Comparison of ENCODE assay signal across 8 cellular contexts in genomic region chr12:124720687-124721500, GRCh38.
DNase-seq lines count a peak whose midpoint lies in the region; ATAC-seq and TF ChIP-seq lines count a peak whose summit lies in the region.

No MANE protein-coding gene starts in this region.

- CTCF ChIA-PET in PC-9 (lab: Charles Lee), result no interaction called here
- CTCF ChIA-PET in activated CD8-positive, alpha-beta T cell treated with anti-CD3 and anti-CD28 coated beads for 36 hours (lab: Charles Lee), result interaction anchor here (1.2 to 1.3 kb wide), 2 partner anchors 10 to 41 kb away, joined by 3 read pairs; no protein-coding TSS in a partner anchor

- no peaks in the 10 kb centered on the region for H3K36me3 Mint-ChIP-seq in activated CD8-positive, alpha-beta T cell treated with anti-CD3 and anti-CD28 coated beads for 36 hours (ENCODE audit: low read depth)

- no peak overlapping the region for H3K27ac Mint-ChIP-seq in activated CD8-positive, alpha-beta T cell treated with anti-CD3 and anti-CD28 coated beads for 36 hours

- no peaks in the 10 kb centered on the region for H3K27me3 Mint-ChIP-seq in activated CD8-positive, alpha-beta T cell treated with anti-CD3 and anti-CD28 coated beads for 36 hours

- no peaks in the 10 kb centered on the region for H4K20me1 ChIP-seq in PC-9 (ENCODE audit: insufficient read depth)

- H3K27ac ChIP-seq in PC-9, result peak overlapping the region; percentile 75

- peaks cover 35% of the 10 kb centered on the region for H3F3A ChIP-seq in PC-9 (ENCODE audit: insufficient read depth, low read depth)

- H2AFZ ChIP-seq in PC-9, result 0 out of 2 replicates have a peak overlapping the region, but pooled peaks have one; percentile 50

- DNase-seq in PC-9 (no peak), glomerular endothelial cell (ENCODE audit: extremely low read depth, low read depth, low spot score) (peak; percentile 69), skeletal muscle cell (ENCODE audit: low read depth) (peak; percentile 87), erythroblast (lab: John Stamatoyannopoulos, UW) (no peak)
- no peak for DNase-seq in activated CD8-positive, alpha-beta T cell treated with anti-CD3 and anti-CD28 coated beads for 36 hours

- H3K9me3 Mint-ChIP-seq in activated CD8-positive, alpha-beta T cell treated with anti-CD3 and anti-CD28 coated beads for 36 hours, result no peaks in the 10 kb centered on the region

- TF ChIP-seq EP300 in Ishikawa (IDR thresholded peaks at IDR 0.05; ENCODE audit: borderline replicate concordance), result peak; percentile 97

- no peaks in the 10 kb centered on the region for H3K9me2 ChIP-seq in PC-9 (ENCODE audit: insufficient read depth)

- no peaks in the 10 kb centered on the region for H3K79me2 ChIP-seq in PC-9 (ENCODE audit: low read depth)

- POLR2A ChIA-PET in PC-9 (lab: Charles Lee; ENCODE audit: unreplicated experiment), result no interaction called here
- POLR2A ChIA-PET in activated CD8-positive, alpha-beta T cell treated with anti-CD3 and anti-CD28 coated beads for 36 hours (lab: Charles Lee), result no interaction called here

- no peaks in the 10 kb centered on the region for H3K9me3 ChIP-seq in PC-9 (ENCODE audit: insufficient read depth, low read depth)

- H3K4me2 ChIP-seq in PC-9, result peak overlapping the region; percentile 56

- no peak for ATAC-seq in activated CD8-positive, alpha-beta T cell treated with anti-CD3 and anti-CD28 coated beads for 36 hours
- ATAC-seq in HG03521 (IDR thresholded peaks at IDR 0.05; ENCODE audit: unreplicated experiment), result no peak
- ATAC-seq in HG02885 (IDR thresholded peaks at IDR 0.05; ENCODE audit: poor library complexity, unreplicated experiment), result no peak

- no peak for TF ChIP-seq POLR2A in erythroblast (IDR thresholded peaks at IDR 0.05; ENCODE audit: low read length)

- H3K4me1 Mint-ChIP-seq in activated CD8-positive, alpha-beta T cell treated with anti-CD3 and anti-CD28 coated beads for 36 hours (ENCODE audit: low read depth), result no peaks in the 10 kb centered on the region

- peak; percentile 1; the same call in 1 of the 2 replicates for TF ChIP-seq RAD21 in Ishikawa (IDR thresholded peaks at IDR 0.05; ENCODE audit: low read depth)

- no peaks in the 10 kb centered on the region for H3K36me3 ChIP-seq in PC-9 (ENCODE audit: low read depth)

- TSS peak; percentile 31 for BruUV-seq in PC-9 (replicated peaks; lab: Mats Ljungman, UMichigan)

- no peak overlapping the region for H3K4me3 Mint-ChIP-seq in activated CD8-positive, alpha-beta T cell treated with anti-CD3 and anti-CD28 coated beads for 36 hours

- H3K4me3 ChIP-seq in PC-9 (no peak overlapping the region), skeletal muscle cell (ENCODE audit: low read depth, low read length) (no peak overlapping the region)

- intact Hi-C loops in PC-9 (cut with micrococcal nuclease; ENCODE audit: unreplicated experiment), result no loop called here
- intact Hi-C loops in activated CD8-positive, alpha-beta T cell treated with anti-CD3 and anti-CD28 coated beads for 36 hours (cut with micrococcal nuclease), result no loop called here

- H3K4me1 ChIP-seq in PC-9 (replicated peaks; ENCODE audit: insufficient read depth), result peaks cover 40% of the 10 kb centered on the region

- no peaks in the 10 kb centered on the region for H3K27me3 ChIP-seq in PC-9 (ENCODE audit: insufficient read depth, low read depth)

- TF ChIP-seq CTCF in PC-9 (conservative IDR thresholded peaks at IDR 0.05), result no peak
- TF ChIP-seq CTCF in activated CD8-positive, alpha-beta T cell treated with anti-CD3 and anti-CD28 coated beads for 36 hours (IDR thresholded peaks at IDR 0.05), result no peak

TF ChIP-seq in Ishikawa, 13 proteins besides CTCF, POLR2A, EP300 and RAD21:
- TF ChIP-seq CEBPB (IDR thresholded peaks at IDR 0.05) (peak; percentile 72; the same call in 1 of the 2 replicates), CREB1 (IDR thresholded peaks at IDR 0.05; ENCODE audit: low read depth) (no peak), USF1 (IDR thresholded peaks at IDR 0.05) (peak; percentile 28; the same call in 1 of the 2 replicates), NFIC (IDR thresholded peaks at IDR 0.05) (peak; percentile 95), YY1 (IDR thresholded peaks at IDR 0.05; ENCODE audit: low read depth) (peak; percentile 65; the same call in 1 of the 2 replicates), ZBTB7A (IDR thresholded peaks at IDR 0.05; ENCODE audit: low read depth) (0 out of 2 replicates have a peak, but pooled peaks have one; percentile 59), FOXM1 (IDR thresholded peaks at IDR 0.05; ENCODE audit: borderline replicate concordance, low read depth) (peak; percentile 87; the same call in 1 of the 2 replicates), EGR1 (IDR thresholded peaks at IDR 0.05) (no peak), TCF12 (IDR thresholded peaks at IDR 0.05; ENCODE audit: low read depth) (peak; percentile 97), TAF1 (IDR thresholded peaks at IDR 0.05; ENCODE audit: low read depth) (no peak), TEAD4 (IDR thresholded peaks at IDR 0.05) (peak; percentile 92)
- TF ChIP-seq, protein P1, sequence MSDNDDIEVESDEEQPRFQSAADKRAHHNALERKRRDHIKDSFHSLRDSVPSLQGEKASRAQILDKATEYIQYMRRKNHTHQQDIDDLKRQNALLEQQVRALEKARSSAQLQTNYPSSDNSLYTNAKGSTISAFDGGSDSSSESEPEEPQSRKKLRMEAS (IDR thresholded peaks at IDR 0.05), result 0 out of 2 replicates have a peak, but pooled peaks have one; percentile 23

Comparison
In these comparisons a context has a peak if more than half of its experiments do, and no peak if none do; other contexts are left out.
1. DNase-seq: peak in glomerular endothelial cell (single experiment) and skeletal muscle cell (single experiment); none in PC-9 (0 of 2), activated CD8-positive, alpha-beta T cell treated with anti-CD3 and anti-CD28 coated beads for 36 hours (single experiment) and erythroblast (0 of 2).